8 cellular contexts compared by ENCODE assay signal in the genomic region with DNA sequence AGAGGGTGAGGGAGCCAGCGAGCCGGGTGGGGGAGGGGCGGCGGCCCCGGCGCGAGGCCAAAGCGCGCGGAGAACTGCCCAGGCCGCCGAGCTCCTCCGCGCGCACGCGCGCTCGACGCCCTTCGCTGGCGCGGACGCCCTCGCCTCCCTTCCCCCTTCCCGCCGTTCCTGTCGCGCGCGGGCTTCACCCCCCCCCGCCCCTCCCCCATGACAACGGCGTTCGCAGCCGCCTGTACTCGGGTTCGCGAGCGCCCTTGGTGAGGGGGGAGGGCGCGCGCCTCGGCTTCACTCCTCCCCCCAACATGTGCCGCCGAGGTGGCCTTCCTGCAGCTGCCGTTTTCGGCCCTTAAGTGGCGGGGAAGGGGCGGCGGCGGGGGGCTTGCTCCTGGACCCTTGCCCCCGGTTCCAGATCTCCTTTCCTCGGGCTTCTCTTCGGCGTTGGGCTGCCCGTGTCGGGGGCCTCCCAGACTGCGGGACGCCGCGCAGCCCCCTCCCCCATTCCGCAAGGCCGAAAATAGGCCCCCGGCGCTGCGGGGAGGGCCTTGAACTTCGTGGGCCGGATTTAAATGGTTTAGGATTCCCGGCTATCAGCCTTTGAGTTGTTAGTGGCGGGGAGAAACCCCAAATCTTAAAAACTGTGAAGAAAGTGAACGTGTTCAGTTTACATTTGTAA. TPM values are rescaled to one million over a fixed set of nuclear protein-coding genes. Genes with fewer than 3 reads are reported as not detected.
DNase-seq lines count a peak whose midpoint lies in the region; ATAC-seq and TF ChIP-seq lines count a peak whose summit lies in the region.

No MANE protein-coding gene starts in this region.

- H3K4me2 ChIP-seq in OCI-LY3 (ENCODE audit: low read length): peak overlapping the region; percentile 99
- H3K4me2 ChIP-seq in parathyroid adenoma (ENCODE audit: low read length): peak overlapping the region; percentile 98

- ATAC-seq in GM21423 (IDR thresholded peaks at IDR 0.05; ENCODE audit: unreplicated experiment) (peak; percentile 39), heart right ventricle (peak; percentile 63 to 89 (median 82))

- peaks cover 43% of the 10 kb centered on the region for H3K36me3 ChIP-seq in HUES48 (ENCODE audit: control insufficient read depth, insufficient read depth, low read length)
- H3K36me3 ChIP-seq in OCI-LY3 (replicated peaks; ENCODE audit: low read depth, low read length): peaks cover 56% of the 10 kb centered on the region
- peaks cover 0 to 19% (median 10%) of the 10 kb centered on the region in 9 donors for H3K36me3 ChIP-seq in heart right ventricle
- no peaks in the 10 kb centered on the region for H3K36me3 ChIP-seq in parathyroid adenoma (ENCODE audit: control insufficient read depth, insufficient read depth, low read length)

- H3K9me3 ChIP-seq in HUES48 (ENCODE audit: control insufficient read depth, insufficient read depth, low read length) (no peaks in the 10 kb centered on the region), OCI-LY3 (ENCODE audit: insufficient read depth, low read length) (no peaks in the 10 kb centered on the region), heart right ventricle (peaks cover 0 to 5% (median 0%) of the 10 kb centered on the region in 11 donors), parathyroid adenoma (ENCODE audit: control insufficient read depth, low read length) (no peaks in the 10 kb centered on the region)

- H3K9ac ChIP-seq in HUES48 (ENCODE audit: low read depth, low read length) (peak overlapping the region; percentile 99), OCI-LY3 (ENCODE audit: low read length) (peak overlapping the region; percentile 98), parathyroid adenoma (peak overlapping the region; percentile 90)

- DNase-seq in DMS79 treated with DMSO at 0.1 percent for 48 hours (lab: John Stamatoyannopoulos, UW): peak; percentile 59
- peak; percentile 86 to 88 for DNase-seq in heart right ventricle
- no peak for DNase-seq in activated gamma-delta T cell treated with Interleukin-2 at 50 U/mL for 16 hours

- H2AFZ ChIP-seq in OCI-LY3 (ENCODE audit: low read depth, low read length) (no peak overlapping the region), parathyroid adenoma (peak overlapping the region; percentile 99)

- H3K4me3 ChIP-seq in HUES48 (ENCODE audit: low read depth, low read length) (peak overlapping the region; percentile 94), OCI-LY3 (ENCODE audit: low read length) (peak overlapping the region; percentile 99), heart right ventricle (peak overlapping the region; percentile 68 to 94 (median 82)), parathyroid adenoma (ENCODE audit: low read depth, low read length) (peak overlapping the region; percentile 94)

- H3K79me2 ChIP-seq in OCI-LY3 (ENCODE audit: low read length) (peaks cover 75% of the 10 kb centered on the region), parathyroid adenoma (peaks cover 46% of the 10 kb centered on the region)

- H3K27me3 ChIP-seq in HUES48 (ENCODE audit: control insufficient read depth, insufficient read depth, low read length) (no peaks in the 10 kb centered on the region), OCI-LY3 (ENCODE audit: low read depth, low read length) (no peaks in the 10 kb centered on the region), heart right ventricle (no peaks in the 10 kb centered on the region), parathyroid adenoma (ENCODE audit: control insufficient read depth, insufficient read depth, low read length) (no peaks in the 10 kb centered on the region)

- H3K4me1 ChIP-seq in HUES48 (ENCODE audit: control insufficient read depth, insufficient read depth, low read length) (peaks cover 18% of the 10 kb centered on the region), OCI-LY3 (ENCODE audit: low read length) (peaks cover 37% of the 10 kb centered on the region), heart right ventricle (peaks cover 13 to 57% (median 48%) of the 10 kb centered on the region in 9 donors), parathyroid adenoma (peaks cover 25% of the 10 kb centered on the region)

- WGBS in adipose tissue, 3 donors: 0 to 1% (median 1%) methylated on average over 40 to 63 of the region's 72 CpGs
- 1% methylated on average over 41 to 68 of the region's 72 CpGs for WGBS in heart right ventricle, 2 donors

- H3K27ac ChIP-seq in HUES48 (ENCODE audit: low read depth, low read length) (peak overlapping the region; percentile 100), OCI-LY3 (ENCODE audit: low read length) (peak overlapping the region; percentile 92), adipose tissue (ENCODE audit: low read depth, low read length) (peak overlapping the region; percentile 87), heart right ventricle (peak overlapping the region; percentile 94 to 100 (median 100)), parathyroid adenoma (peak overlapping the region; percentile 98)

- intact Hi-C loops in heart right ventricle (cut with DNase I): loop anchor here in 4 of 10 donors (1.0 to 2.0 kb wide), 4 partner anchors 23 to 32 kb away; partner anchors contain the start of gene ELOB (in 3 of the 4)

- H4K20me1 ChIP-seq in OCI-LY3 (ENCODE audit: insufficient read depth, low read length): peaks cover 50% of the 10 kb centered on the region

- TF ChIP-seq CTCF in OCI-LY3 (IDR thresholded peaks at IDR 0.05; ENCODE audit: low read depth, low read length) (no peak), heart right ventricle (IDR thresholded peaks at IDR 0.05) (no peak), parathyroid adenoma (IDR thresholded peaks at IDR 0.05) (no peak)

RNA-seq across cellular contexts. Expression of gene SRRM2, which starts 0.5 kb away (rescaled TPM):
- polyA plus RNA-seq in adipose tissue (100 to 1,000 TPM; 342 to 782 (median 459) TPM), heart right ventricle (1,000 to 10,000 TPM in 1 of 2 donors, 100 to 1,000 TPM in 1; 182 to 1,328 TPM)
- 100 to 1,000 TPM; 228 to 392 (median 261) TPM for total RNA-seq in heart right ventricle

RNA-seq across cellular contexts. Expression of gene ELOB, which starts 24.1 kb away (rescaled TPM):
- polyA plus RNA-seq in adipose tissue (100 to 1,000 TPM; 158 to 472 (median 364) TPM), heart right ventricle (1,000 to 10,000 TPM in 1 of 2 donors, 100 to 1,000 TPM in 1; 511 to 1,196 TPM)
- 100 to 1,000 TPM; 248 to 373 (median 323) TPM for total RNA-seq in heart right ventricle

RNA-seq across cellular contexts. Expression of gene PRSS27, which starts 33.0 kb away (rescaled TPM):
- polyA plus RNA-seq in adipose tissue (1 to 10 TPM in 2 of 3 donors, under 1 TPM in 1; 0.68 to 1.7 (median 1.3) TPM), heart right ventricle (under 1 TPM; 0.46 to 0.66 TPM)
- under 1 TPM in 9 of 10 donors, not detected in 1; 0.11 to 0.75 (median 0.40) TPM for total RNA-seq in heart right ventricle

RNA-seq across cellular contexts. Expression of gene PRSS33, which starts 34.4 kb away (rescaled TPM):
- polyA plus RNA-seq in adipose tissue (not detected), heart right ventricle (not detected)
- total RNA-seq in heart right ventricle: under 1 TPM in 1 of 10 donors, not detected in 9; 0.60 TPM

RNA-seq across cellular contexts. Expression of gene PRSS41, which starts 45.3 kb away (rescaled TPM):
- not detected for polyA plus RNA-seq in adipose tissue
- not detected for total RNA-seq in heart right ventricle
- polyA plus RNA-seq in heart right ventricle: not detected
